In the genomic region with DNA sequence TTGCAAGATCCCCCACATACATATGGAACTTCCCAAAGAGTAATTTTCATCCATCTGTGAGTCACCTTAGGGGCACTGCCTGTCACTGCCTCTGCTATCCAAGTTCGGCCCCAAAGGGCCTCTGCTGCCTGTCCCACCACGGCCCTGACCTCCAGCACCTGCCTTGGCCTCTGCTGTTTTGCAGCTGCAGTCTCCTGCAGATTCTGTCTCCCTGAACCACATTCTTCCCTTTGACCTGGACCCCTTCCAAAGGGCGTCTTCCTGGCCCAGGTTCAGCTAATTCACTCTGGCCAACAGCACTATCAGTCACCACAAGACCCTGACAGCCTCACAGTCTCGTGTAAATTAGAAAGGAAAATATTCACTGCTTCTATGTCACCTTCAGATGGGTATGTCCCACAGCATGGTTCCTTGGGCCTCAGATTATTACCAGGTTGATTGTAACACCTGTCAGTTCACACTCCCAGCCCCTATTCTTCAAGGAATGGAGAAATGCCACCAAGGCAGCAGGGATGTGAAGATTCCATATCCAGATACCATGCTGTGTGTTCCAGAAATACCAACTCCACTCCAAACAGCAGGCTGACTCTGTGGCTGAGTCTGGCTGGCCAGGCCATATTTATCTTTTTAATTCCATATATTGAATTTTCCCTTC, we compare ENCODE assay signal across 18 cellular contexts.
DNase-seq lines count a peak whose midpoint lies in the region; ATAC-seq and TF ChIP-seq lines count a peak whose summit lies in the region.
"Had no signal": no experiment of that assay in that cellular context is flagged by ENCODE, and none has a peak within 500 bp of the region (broad histone marks: within the 10 kb centered on the region; RNA-seq: fewer than 3 reads in every experiment).

No MANE protein-coding gene starts in this region.

- POLR2A ChIA-PET in activated CD8-positive, alpha-beta T cell treated with anti-CD3 and anti-CD28 coated beads for 36 hours (lab: Charles Lee): no interaction called here

- H3K9me3 Mint-ChIP-seq in endodermal cell: no peaks in the 10 kb centered on the region
- no peaks in the 10 kb centered on the region for H3K9me3 Mint-ChIP-seq in activated CD8-positive, alpha-beta T cell treated with anti-CD3 and anti-CD28 coated beads for 36 hours
- H3K9me3 Mint-ChIP-seq: activated naive CD4-positive, alpha-beta T cell treated with anti-CD3 and anti-CD28 coated beads for 36 hours had no signal

- H3K4me1 Mint-ChIP-seq in endodermal cell: peaks cover 16% of the 10 kb centered on the region
- H3K4me1 Mint-ChIP-seq in activated CD8-positive, alpha-beta T cell treated with anti-CD3 and anti-CD28 coated beads for 36 hours (ENCODE audit: low read depth): no peaks in the 10 kb centered on the region

- no peak for TF ChIP-seq POLR2A in stomach (IDR thresholded peaks at IDR 0.05)

- no peak overlapping the region for H3K4ac ChIP-seq in mesendoderm (ENCODE audit: low read depth, low read length)

- H2BK5ac ChIP-seq in mesendoderm (ENCODE audit: low read length): peak overlapping the region; percentile 46

- no peaks in the 10 kb centered on the region for H3K79me2 ChIP-seq in mesendoderm (ENCODE audit: control insufficient read depth, insufficient read depth, low read length)
- H3K79me2 ChIP-seq: parathyroid adenoma had no signal

- no peaks in the 10 kb centered on the region for H3K36me3 Mint-ChIP-seq in endodermal cell (ENCODE audit: low read depth)
- H3K36me3 Mint-ChIP-seq in activated CD8-positive, alpha-beta T cell treated with anti-CD3 and anti-CD28 coated beads for 36 hours (ENCODE audit: low read depth): no peaks in the 10 kb centered on the region

- CTCF ChIA-PET in activated CD8-positive, alpha-beta T cell treated with anti-CD3 and anti-CD28 coated beads for 36 hours (lab: Charles Lee): no interaction called here

- H3K18ac ChIP-seq in mesendoderm (ENCODE audit: low read length): peak overlapping the region; percentile 46

- peak; percentile 39 for DNase-seq in NCI-H2029 treated with DMSO at 0.1 percent for 48 hours (lab: John Stamatoyannopoulos, UW)
- no peak for DNase-seq in NCI-H2029 (lab: John Stamatoyannopoulos, UW)
- peak; percentile 59 for DNase-seq in endodermal cell
- peak; percentile 86 for DNase-seq in mesendoderm
- DNase-seq in stomach: peak; percentile 62
- DNase-seq in iPS-NIHi11 (ENCODE audit: low spot score): no peak
- no peak for DNase-seq in activated CD8-positive, alpha-beta T cell treated with anti-CD3 and anti-CD28 coated beads for 36 hours
- no peak for DNase-seq in AG20443 (ENCODE audit: low spot score)
- DNase-seq: 8988T; activated naive CD4-positive, alpha-beta T cell treated with anti-CD3 and anti-CD28 coated beads for 36 hours; activated T-cell treated with anti-CD3 and anti-CD28 coated beads for 4 hours; foreskin fibroblast; GDM1; hippocampal formation; KG1; NCI-H82 had no signal

- no peak overlapping the region for H2BK15ac ChIP-seq in mesendoderm (replicated peaks; ENCODE audit: low read depth)

- no peak overlapping the region for H2AK5ac ChIP-seq in mesendoderm (ENCODE audit: low read length)

- WGBS in endodermal cell (ENCODE audit: insufficient coverage in 1 of 2, insufficient read length in 1 of 2), 2 experiments: 81 to 90% methylated on average over 2 to 4 of the region's 4 CpGs
- WGBS in mesendoderm (ENCODE audit: extremely low coverage, insufficient coverage, low lambda C conversion rate): no CpG with 5 or more reads among the region's 4 CpGs
- WGBS in stomach, 5 donors: 18 to 36% (median 22%) methylated on average over 4 of the region's 4 CpGs

- no peak overlapping the region for H3K4me2 ChIP-seq in mesendoderm (ENCODE audit: low read length)
- H3K4me2 ChIP-seq: BLaER1 had no signal

- H3K27ac Mint-ChIP-seq in endodermal cell: peak overlapping the region; percentile 32
- no peak overlapping the region for H3K27ac Mint-ChIP-seq in activated CD8-positive, alpha-beta T cell treated with anti-CD3 and anti-CD28 coated beads for 36 hours
- H3K27ac Mint-ChIP-seq: activated naive CD4-positive, alpha-beta T cell treated with anti-CD3 and anti-CD28 coated beads for 36 hours had no signal

- H3K9ac ChIP-seq in endodermal cell (ENCODE audit: extremely low read depth, low read length, poor library complexity, severe bottlenecking) (no peak overlapping the region), mesendoderm (ENCODE audit: low read length) (no peak overlapping the region)
- H3K9ac ChIP-seq: BLaER1, parathyroid adenoma had no signal

- no peaks in the 10 kb centered on the region for H3K27me3 Mint-ChIP-seq in endodermal cell (ENCODE audit: insufficient read depth)
- H3K27me3 Mint-ChIP-seq in activated CD8-positive, alpha-beta T cell treated with anti-CD3 and anti-CD28 coated beads for 36 hours: peaks cover 21% of the 10 kb centered on the region

- H3K9me3 ChIP-seq in endodermal cell (ENCODE audit: control insufficient read depth, low read length) (no peaks in the 10 kb centered on the region), stomach (no peaks in the 10 kb centered on the region)
- H3K9me3 ChIP-seq: BLaER1 had no signal

- no peak for TF ChIP-seq CTCF in endodermal cell (conservative IDR thresholded peaks at IDR 0.05)
- TF ChIP-seq CTCF in stomach (IDR thresholded peaks at IDR 0.05): no peak
- no peak for TF ChIP-seq CTCF in activated CD8-positive, alpha-beta T cell treated with anti-CD3 and anti-CD28 coated beads for 36 hours (IDR thresholded peaks at IDR 0.05)

- H2BK120ac ChIP-seq in mesendoderm (ENCODE audit: low read depth, low read length): no peak overlapping the region

- TF ChIP-seq EP300 in stomach (IDR thresholded peaks at IDR 0.05): no peak

- H3K36me3 ChIP-seq in endodermal cell (ENCODE audit: control insufficient read depth, insufficient read depth, low read length) (no peaks in the 10 kb centered on the region), mesendoderm (ENCODE audit: control insufficient read depth, insufficient read depth, low read length) (no peaks in the 10 kb centered on the region), stomach (no peaks in the 10 kb centered on the region)
- H3K36me3 ChIP-seq: BLaER1 had no signal

- no peak overlapping the region for H4K5ac ChIP-seq in mesendoderm (ENCODE audit: low read length)

- no peak overlapping the region for H4K8ac ChIP-seq in mesendoderm (ENCODE audit: low read depth, low read length)

- H3K4me1 ChIP-seq in endodermal cell (ENCODE audit: control insufficient read depth, insufficient read depth, low read length) (peaks cover 5% of the 10 kb centered on the region), mesendoderm (ENCODE audit: control insufficient read depth, low read depth, low read length) (peaks cover 5% of the 10 kb centered on the region), stomach (peaks cover 0 to 29% (median 20%) of the 10 kb centered on the region in 4 donors)
- H3K4me1 ChIP-seq: parathyroid adenoma had no signal

- no peak overlapping the region for H3K56ac ChIP-seq in mesendoderm (ENCODE audit: low read length)

- H3K4me3 ChIP-seq in endodermal cell (ENCODE audit: low read length) (no peak overlapping the region), mesendoderm (ENCODE audit: low read length) (no peak overlapping the region), stomach (no peak overlapping the region)
- H3K4me3 ChIP-seq: BLaER1 had no signal

- intact Hi-C loops in stomach (cut with DNase I; ENCODE audit: low total_unique reads): no loop called here
- intact Hi-C loops in activated CD8-positive, alpha-beta T cell treated with anti-CD3 and anti-CD28 coated beads for 36 hours (cut with micrococcal nuclease): no loop called here

- no peak for ATAC-seq in activated CD8-positive, alpha-beta T cell treated with anti-CD3 and anti-CD28 coated beads for 36 hours

- H3K27ac ChIP-seq in endodermal cell (ENCODE audit: low read depth, low read length) (no peak overlapping the region), mesendoderm (ENCODE audit: low read depth, low read length) (peak overlapping the region; percentile 26), stomach (peak overlapping the region in 4 of 5 donors; percentile 24 to 39 (median 35))
- H3K27ac ChIP-seq: BLaER1, parathyroid adenoma had no signal

- H3K27me3 ChIP-seq in endodermal cell (ENCODE audit: control insufficient read depth, insufficient read depth, low read length, poor library complexity, severe bottlenecking) (no peaks in the 10 kb centered on the region), mesendoderm (ENCODE audit: insufficient read depth, low read length, poor library complexity) (no peaks in the 10 kb centered on the region), stomach (no peaks in the 10 kb centered on the region)
- H3K27me3 ChIP-seq: BLaER1 had no signal

- no peaks in the 10 kb centered on the region for H3K79me1 ChIP-seq in mesendoderm (ENCODE audit: low read length)

- no peak overlapping the region for H3K4me3 Mint-ChIP-seq in endodermal cell
- H3K4me3 Mint-ChIP-seq in activated CD8-positive, alpha-beta T cell treated with anti-CD3 and anti-CD28 coated beads for 36 hours: no peak overlapping the region
- H3K4me3 Mint-ChIP-seq: activated naive CD4-positive, alpha-beta T cell treated with anti-CD3 and anti-CD28 coated beads for 36 hours had no signal

- no peak overlapping the region for H3K23ac ChIP-seq in mesendoderm (ENCODE audit: low read length)

Comparison
In these comparisons a context has a peak if more than half of its experiments do, and no peak if none do; other contexts are left out.
1. DNase-seq: peak in NCI-H2029 treated with DMSO at 0.1 percent for 48 hours (single experiment), endodermal cell (single experiment), mesendoderm (single experiment) and stomach (single experiment); none in NCI-H2029 (single experiment), iPS-NIHi11 (single experiment), activated CD8-positive, alpha-beta T cell treated with anti-CD3 and anti-CD28 coated beads for 36 hours (single experiment) and AG20443 (single experiment).